ENCODE assay signal across 8 cellular contexts in genomic region chr9:125374443-125375309, GRCh38.
A peak's percentile ranks its signal among the peaks of the same experiment; 100 is the strongest.
DNase-seq lines count a peak whose midpoint lies in the region; TF ChIP-seq lines count a peak whose summit lies in the region.

No MANE protein-coding gene starts in this region.

- WGBS in transverse colon (ENCODE audit: low coverage in 1 of 2), 2 donors, result 5 to 15% methylated on average over 7 to 24 of the region's 24 CpGs

- no peak for TF ChIP-seq POLR2A in transverse colon (IDR thresholded peaks at IDR 0.05)

- peaks cover 4 to 10% (median 7%) of the 10 kb centered on the region in 4 donors for H3K4me1 ChIP-seq in transverse colon

- H3K4me3 Mint-ChIP-seq in activated naive CD8-positive, alpha-beta T cell, result peak overlapping the region; percentile 17

- no peak overlapping the region for H3K27ac ChIP-seq in transverse colon

- H3K4me1 Mint-ChIP-seq in activated naive CD8-positive, alpha-beta T cell (ENCODE audit: low read depth), result peaks cover 6% of the 10 kb centered on the region

- H3K4me3 ChIP-seq in transverse colon, result peak overlapping the region in 2 of 4 donors; percentile 20 to 30

- intact Hi-C loops in cardiac septum (cut with DNase I) (loop anchor here (10.0 kb wide), 2 partner anchors 120 to 600 kb away; partner anchors contain the start of genes NR6A1 and OLFML2A), posterior cingulate gyrus (cut with DNase I) (loop anchor here (1.0 to 10.0 kb wide), 3 partner anchors 120 to 600 kb away; partner anchors contain the start of gene WDR38), transverse colon (cut with DNase I; ENCODE audit: low total_unique reads) (no loop called here)

- in situ Hi-C loops in transverse colon (cut with MboI; ENCODE audit: low pct_ligation_motif_present in 1 of 4, low pct_unique_long_range_greater_than_20kb in 1 of 4, low sequenced_read_pairs in 3 of 4), result loop anchor here in 3 of 4 donors (10.0 to 25.0 kb wide), 2 partner anchors 462 to 600 kb away; partner anchors contain the start of genes NR6A1 (in 3 of the 3) and OLFML2A (in 3 of the 3)

- peak; percentile 59 to 84 (median 73) for TF ChIP-seq CTCF in transverse colon (IDR thresholded peaks at IDR 0.05)

- no peaks in the 10 kb centered on the region for H3K36me3 ChIP-seq in transverse colon

- no peaks in the 10 kb centered on the region for H3K9me3 Mint-ChIP-seq in activated naive CD8-positive, alpha-beta T cell (ENCODE audit: low read depth)

- no peak overlapping the region for H3K27ac Mint-ChIP-seq in activated naive CD8-positive, alpha-beta T cell

- H3K9me3 ChIP-seq in transverse colon, result no peaks in the 10 kb centered on the region

- H3K27me3 Mint-ChIP-seq in activated naive CD8-positive, alpha-beta T cell, result peaks cover 5% of the 10 kb centered on the region

- DNase-seq in activated gamma-delta T cell treated with Interleukin-2 at 50 U/mL for 16 hours, result peak; percentile 46
- no peak for DNase-seq in activated gamma-delta T cell (lab: John Stamatoyannopoulos, UW)
- peak; percentile 77 for DNase-seq in M059J (ENCODE audit: low read depth)
- peak; percentile 56 for DNase-seq in SKM-1 (lab: John Stamatoyannopoulos, UW; ENCODE audit: unreplicated experiment)
- DNase-seq in cardiac septum (ENCODE audit: low spot score), result peak; percentile 82
- peak; percentile 52 to 96 (median 73) for DNase-seq in posterior cingulate gyrus
- DNase-seq in transverse colon, result peak; percentile 59

- no peaks in the 10 kb centered on the region for H3K36me3 Mint-ChIP-seq in activated naive CD8-positive, alpha-beta T cell

- no peak for TF ChIP-seq EP300 in transverse colon (IDR thresholded peaks at IDR 0.05; ENCODE audit: low read depth)

- no peaks in the 10 kb centered on the region for H3K27me3 ChIP-seq in transverse colon
